8 cellular contexts compared by ENCODE assay signal in the genomic region with DNA sequence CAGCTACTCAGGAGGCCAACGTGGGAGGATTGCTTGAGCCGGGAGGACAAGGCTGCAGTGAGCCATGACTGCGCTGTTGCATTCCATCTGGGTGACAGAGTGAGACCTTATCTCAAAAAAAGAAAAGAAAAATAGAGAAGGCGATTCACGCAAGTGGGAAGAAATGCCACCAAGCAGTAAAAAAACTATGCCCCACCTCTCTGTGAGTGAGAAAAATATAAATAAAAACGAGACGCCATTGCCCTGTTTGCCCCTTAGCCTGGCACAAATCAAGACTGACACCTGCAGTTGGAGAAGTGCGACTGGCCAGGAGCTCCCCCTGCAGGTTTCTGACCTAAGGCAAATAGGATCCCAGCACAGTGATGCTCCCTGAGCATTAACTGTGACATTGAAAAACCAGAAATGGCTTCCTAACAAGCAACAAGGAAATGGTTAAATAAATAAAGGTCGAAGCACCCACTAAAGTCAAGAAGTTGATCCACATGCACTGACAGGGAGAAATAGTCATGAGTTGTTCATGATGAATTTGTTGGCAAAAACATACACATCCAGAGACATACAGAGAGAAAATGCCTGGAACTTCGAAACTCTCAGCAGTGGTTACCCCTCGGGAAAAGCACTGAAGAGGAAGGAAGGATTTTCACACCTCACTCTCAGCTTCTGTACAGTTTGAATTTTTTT. TPM values are rescaled to one million over a fixed set of nuclear protein-coding genes. Genes with fewer than 3 reads are reported as not detected.
DNase-seq lines count a peak whose midpoint lies in the region; ATAC-seq and TF ChIP-seq lines count a peak whose summit lies in the region.

No MANE protein-coding gene starts in this region.

- TF ChIP-seq CTCF in chondrocyte (IDR thresholded peaks at IDR 0.05) (peak; percentile 76), prostate gland (IDR thresholded peaks at IDR 0.05) (peak in 3 of 4 experiments; percentile 33 to 56 (median 44))

- no peaks in the 10 kb centered on the region for H3K4me1 Mint-ChIP-seq in chondrocyte (ENCODE audit: low read depth)

- no peaks in the 10 kb centered on the region for H3K9me3 ChIP-seq in prostate gland

- intact Hi-C loops in prostate gland (cut with DNase I): no loop called here

- no peak for ATAC-seq in HG02588 (IDR thresholded peaks at IDR 0.05; ENCODE audit: unreplicated experiment)
- ATAC-seq in GM21515 (IDR thresholded peaks at IDR 0.05; ENCODE audit: unreplicated experiment): no peak

- DNase-seq in stimulated activated CD4-positive, alpha-beta T cell treated with anti-CD3 and anti-CD28 coated beads, Interleukin-15, amount 100 ng/mL, for 24 hours: peak; percentile 38
- DNase-seq in stimulated activated CD4-positive, alpha-beta T cell treated with anti-CD3 and anti-CD28 coated beads, Interleukin-2, amount 100 ng/mL, for 48 hours: no peak
- DNase-seq in NCI-H1694 (lab: John Stamatoyannopoulos, UW) (peak; percentile 66), chondrocyte (ENCODE audit: low spot score) (peak; percentile 39), prostate gland (ENCODE audit: low spot score) (peak; percentile 31), NCI-H446 treated with DMSO at 0.1 percent for 48 hours (lab: John Stamatoyannopoulos, UW) (no peak)

- peaks cover 15% of the 10 kb centered on the region for H3K27me3 Mint-ChIP-seq in chondrocyte (ENCODE audit: low read depth)

- H3K27me3 ChIP-seq in prostate gland (replicated peaks; ENCODE audit: insufficient read depth): no peaks in the 10 kb centered on the region

- H3K36me3 Mint-ChIP-seq in chondrocyte (ENCODE audit: low read depth): no peaks in the 10 kb centered on the region

- H3K9me3 Mint-ChIP-seq in chondrocyte (ENCODE audit: low read depth): no peaks in the 10 kb centered on the region

- H3K36me3 ChIP-seq in prostate gland: no peaks in the 10 kb centered on the region

- no peak overlapping the region for H3K4me3 ChIP-seq in prostate gland

- H3K4me1 ChIP-seq in prostate gland (replicated peaks): no peaks in the 10 kb centered on the region

- no peak overlapping the region for H3K27ac ChIP-seq in prostate gland

- no peak overlapping the region for H3K27ac Mint-ChIP-seq in chondrocyte (ENCODE audit: unreplicated experiment)

- WGBS in prostate gland: 30% methylated on average over 11 of the region's 11 CpGs

- TF ChIP-seq POLR2A in prostate gland (IDR thresholded peaks at IDR 0.05): no peak

- H3K4me3 Mint-ChIP-seq in chondrocyte (ENCODE audit: unreplicated experiment): no peak overlapping the region

RNA-seq across cellular contexts. Expression of a gene that starts 21.1 kb away (rescaled TPM):
- total RNA-seq in chondrocyte: not detected in 3 replicates
- 1 to 10 TPM; 2.7 to 3.6 TPM for total RNA-seq in prostate gland

Comparison
In these comparisons a context has a peak if more than half of its experiments do, and no peak if none do; other contexts are left out.
1. DNase-seq: peak in stimulated activated CD4-positive, alpha-beta T cell treated with anti-CD3 and anti-CD28 coated beads, Interleukin-15, amount 100 ng/mL, for 24 hours (single experiment), NCI-H1694 (single experiment), chondrocyte (single experiment) and prostate gland (single experiment); none in stimulated activated CD4-positive, alpha-beta T cell treated with anti-CD3 and anti-CD28 coated beads, Interleukin-2, amount 100 ng/mL, for 48 hours (0 of 2) and NCI-H446 treated with DMSO at 0.1 percent for 48 hours (single experiment).